Comparison of ENCODE assay signal across 10 cellular contexts in the genomic region with DNA sequence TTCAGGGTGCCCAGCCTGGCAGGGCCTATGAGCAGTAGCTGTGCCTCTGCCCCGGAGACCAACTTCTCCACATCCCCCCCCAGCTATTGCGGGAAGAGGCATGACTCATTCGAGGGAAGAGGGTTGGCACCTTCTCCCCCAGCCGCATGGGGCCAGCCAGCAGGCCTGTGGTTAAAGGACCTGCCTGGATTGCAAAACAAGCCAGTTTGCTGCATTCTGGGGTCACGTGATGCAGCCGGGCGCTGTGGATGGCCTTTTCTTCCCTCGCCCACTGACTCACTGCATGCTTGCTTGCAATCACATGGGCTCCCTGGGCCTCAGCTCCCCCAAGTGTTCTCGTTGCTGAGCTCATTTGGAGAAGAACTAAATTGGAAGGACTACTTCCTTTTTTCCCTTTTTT.
DNase-seq lines count a peak whose midpoint lies in the region; ATAC-seq and TF ChIP-seq lines count a peak whose summit lies in the region.
"Had no signal": no experiment of that assay in that cellular context is flagged by ENCODE, and none has a peak within 500 bp of the region (broad histone marks: within the 10 kb centered on the region; RNA-seq: fewer than 3 reads in every experiment).

No MANE protein-coding gene starts in this region.

- H2AFZ ChIP-seq in neural progenitor cell (replicated peaks), result no peak overlapping the region

- intact Hi-C loops in stomach (cut with DNase I; ENCODE audit: low total_unique reads), result no loop called here

- WGBS in stomach, 5 donors, result 53 to 65% (median 59%) methylated on average over 7 to 9 of the region's 9 CpGs

- TF ChIP-seq POLR2A in stomach (IDR thresholded peaks at IDR 0.05), result no peak

- H3K9me3 ChIP-seq in stomach, result no peaks in the 10 kb centered on the region
- H3K9me3 ChIP-seq in neural progenitor cell (ENCODE audit: low read depth), result no peaks in the 10 kb centered on the region

- peaks cover 14% of the 10 kb centered on the region for H4K20me1 ChIP-seq in neural progenitor cell (ENCODE audit: low read depth)

- H3K36me3 ChIP-seq in kidney epithelial cell (ENCODE audit: control insufficient read depth, insufficient read depth, low read length) (no peaks in the 10 kb centered on the region), stomach (no peaks in the 10 kb centered on the region), neural progenitor cell (no peaks in the 10 kb centered on the region)
- H3K36me3 ChIP-seq: cardiac muscle cell had no signal

- no peaks in the 10 kb centered on the region for H3K36me3 Mint-ChIP-seq in neural progenitor cell
- H3K36me3 Mint-ChIP-seq: stimulated activated naive B cell treated with anti-CD40 and anti-IgM and Interleukin-4, amounts not matched to agents 10 μg/mL and 1 μg/mL and 100 μg/mL, for 72 hours had no signal

- H3K27ac ChIP-seq in stomach (peak overlapping the region in 2 of 5 donors; percentile 14 to 64), neural progenitor cell (no peak overlapping the region)
- H3K27ac ChIP-seq: cardiac muscle cell had no signal

- H3K4me2 ChIP-seq in neural progenitor cell, result no peak overlapping the region

- no peaks in the 10 kb centered on the region for H3K79me2 ChIP-seq in neural progenitor cell (ENCODE audit: low read depth)

- TF ChIP-seq CTCF in kidney epithelial cell (IDR thresholded peaks at IDR 0.05; ENCODE audit: insufficient read depth, low read length, poor library complexity, severe bottlenecking) (no peak), stomach (IDR thresholded peaks at IDR 0.05) (no peak), neural progenitor cell (IDR thresholded peaks at IDR 0.05) (no peak)

- H3K9ac ChIP-seq in neural progenitor cell, result no peak overlapping the region

- peaks cover 9% of the 10 kb centered on the region for H3K27me3 Mint-ChIP-seq in neural progenitor cell (ENCODE audit: insufficient read depth, low read depth)

- peaks cover 21% of the 10 kb centered on the region for H3F3A ChIP-seq in neural progenitor cell (ENCODE audit: low read depth)

- TF ChIP-seq EP300 in stomach (IDR thresholded peaks at IDR 0.05), result no peak

- no peak for ATAC-seq in GM21515 (IDR thresholded peaks at IDR 0.05; ENCODE audit: unreplicated experiment)

- no peaks in the 10 kb centered on the region for H3K27me3 ChIP-seq in kidney epithelial cell (ENCODE audit: control insufficient read depth, insufficient read depth, low read length)
- peaks cover 0 to 4% (median 0%) of the 10 kb centered on the region in 3 donors for H3K27me3 ChIP-seq in stomach
- no peaks in the 10 kb centered on the region for H3K27me3 ChIP-seq in neural progenitor cell
- H3K27me3 ChIP-seq: cardiac muscle cell had no signal

- H3K4me1 Mint-ChIP-seq in neural progenitor cell, result peaks cover 24% of the 10 kb centered on the region
- H3K4me1 Mint-ChIP-seq: stimulated activated naive B cell treated with anti-CD40 and anti-IgM and Interleukin-4, amounts not matched to agents 10 μg/mL and 1 μg/mL and 100 μg/mL, for 72 hours had no signal

- DNase-seq in CD1c-positive myeloid dendritic cell (ENCODE audit: extremely low spot score) (peak; percentile 97), NCI-H2196 treated with DMSO at 0.1 percent for 48 hours (lab: John Stamatoyannopoulos, UW; ENCODE audit: unreplicated experiment) (peak; percentile 16), brain pericyte (ENCODE audit: low read depth, low spot score) (peak; percentile 98), kidney epithelial cell (ENCODE audit: low read depth) (peak; percentile 94), stomach (peak; percentile 66), neural progenitor cell (ENCODE audit: low spot score) (no peak), DMS79 (lab: John Stamatoyannopoulos, UW) (no peak)
- DNase-seq: stimulated activated naive B cell treated with anti-CD40 and anti-IgM and Interleukin-4, amounts not matched to agents 10 μg/mL and 1 μg/mL and 100 μg/mL, for 72 hours had no signal

- H3K9me3 Mint-ChIP-seq in neural progenitor cell, result no peaks in the 10 kb centered on the region

- H3K27ac Mint-ChIP-seq in neural progenitor cell, result no peak overlapping the region
- H3K27ac Mint-ChIP-seq: stimulated activated naive B cell treated with anti-CD40 and anti-IgM and Interleukin-4, amounts not matched to agents 10 μg/mL and 1 μg/mL and 100 μg/mL, for 72 hours had no signal

- H3K4me3 Mint-ChIP-seq in neural progenitor cell, result no peak overlapping the region
- H3K4me3 Mint-ChIP-seq: stimulated activated naive B cell treated with anti-CD40 and anti-IgM and Interleukin-4, amounts not matched to agents 10 μg/mL and 1 μg/mL and 100 μg/mL, for 72 hours had no signal

- no peak overlapping the region for H3K4me3 ChIP-seq in kidney epithelial cell (ENCODE audit: low read depth, low read length)
- H3K4me3 ChIP-seq in stomach, result no peak overlapping the region
- H3K4me3 ChIP-seq in neural progenitor cell, result no peak overlapping the region
- H3K4me3 ChIP-seq: cardiac muscle cell had no signal

- H3K4me1 ChIP-seq in stomach, result peaks cover 0 to 4% (median 0%) of the 10 kb centered on the region in 4 donors
- peaks cover 23% of the 10 kb centered on the region for H3K4me1 ChIP-seq in neural progenitor cell

Comparison
In these comparisons a context has a peak if more than half of its experiments do, and no peak if none do; other contexts are left out.
1. DNase-seq: peak in CD1c-positive myeloid dendritic cell (single experiment), NCI-H2196 treated with DMSO at 0.1 percent for 48 hours (single experiment), brain pericyte (single experiment), kidney epithelial cell (single experiment) and stomach (single experiment); none in neural progenitor cell (single experiment) and DMS79 (single experiment).